Comparison of ENCODE assay signal across 1 cellular context in genomic region chr1:25569599-25570458, GRCh38.
TF ChIP-seq lines count a peak whose summit lies in the region.

No MANE protein-coding gene starts in this region.

TF ChIP-seq in IMR-90, 13 proteins besides CTCF, POLR2A, EP300 and RAD21 (continued from another document):
- no peak for TF ChIP-seq MAZ (IDR thresholded peaks at IDR 0.05; ENCODE audit: borderline replicate concordance, low read depth, low read length)
- no peak for TF ChIP-seq ELK1 (IDR thresholded peaks at IDR 0.05; ENCODE audit: borderline replicate concordance, low read depth, low read length)
- TF ChIP-seq CHD1 (IDR thresholded peaks at IDR 0.05; ENCODE audit: low read depth, low read length) = no peak
- TF ChIP-seq BHLHE40 (IDR thresholded peaks at IDR 0.05; ENCODE audit: low read depth, low read length) = no peak
- no peak for TF ChIP-seq SMC3 (IDR thresholded peaks at IDR 0.05; ENCODE audit: low read depth, low read length)
- TF ChIP-seq MXI1 (IDR thresholded peaks at IDR 0.05; ENCODE audit: borderline replicate concordance, low read depth, low read length) = no peak
- no peak for TF ChIP-seq MAFK (IDR thresholded peaks at IDR 0.05; ENCODE audit: low read depth, low read length)
- no peak for TF ChIP-seq USF2 (IDR thresholded peaks at IDR 0.05; ENCODE audit: low read depth, low read length)
- TF ChIP-seq CEBPB (IDR thresholded peaks at IDR 0.05; ENCODE audit: low read depth, low read length) = no peak
